Comparison of ENCODE assay signal across 16 cellular contexts in genomic region chr2:235850771-235851551, GRCh38.
A peak's percentile ranks its signal among the peaks of the same experiment; 100 is the strongest.
DNase-seq lines count a peak whose midpoint lies in the region; ATAC-seq and TF ChIP-seq lines count a peak whose summit lies in the region.
"Had no signal": no experiment of that assay in that cellular context is flagged by ENCODE, and none has a peak within 500 bp of the region (broad histone marks: within the 10 kb centered on the region; RNA-seq: fewer than 3 reads in every experiment).

No MANE protein-coding gene starts in this region.

- H3K9me3 ChIP-seq in neuronal stem cell (replicated peaks in 1 of 2; ENCODE audit: control insufficient read depth in 2 of 2, insufficient read depth in 1 of 2, low read depth in 1 of 2, low read length in 2 of 2): no peaks in the 10 kb centered on the region

- H3K18ac ChIP-seq in neuronal stem cell (ENCODE audit: low read length): peak overlapping the region; percentile 45

- no peak for TF ChIP-seq EP300 in Ishikawa (IDR thresholded peaks at IDR 0.05; ENCODE audit: borderline replicate concordance)

- peaks cover 10% of the 10 kb centered on the region for H3K27me3 Mint-ChIP-seq in GM23338 (ENCODE audit: insufficient read depth, low read depth, poor library complexity)

- peaks cover 47% of the 10 kb centered on the region for H3K4me1 Mint-ChIP-seq in GM23338

- no peaks in the 10 kb centered on the region for H3K9me2 ChIP-seq in GM23338 (ENCODE audit: insufficient read depth)

- H3K9me3 Mint-ChIP-seq in GM23338: no peaks in the 10 kb centered on the region
- H3K9me3 Mint-ChIP-seq: CD8-positive, alpha-beta T cell had no signal

- no peaks in the 10 kb centered on the region for H3K27me3 ChIP-seq in GM23338 (ENCODE audit: insufficient read depth)
- H3K27me3 ChIP-seq in neuronal stem cell (ENCODE audit: control insufficient read depth in 3 of 3, insufficient read depth in 3 of 3, low read depth in 1 of 3, low read length in 3 of 3): no peaks in the 10 kb centered on the region

- WGBS in neuronal stem cell (ENCODE audit: extremely low coverage in 2 of 2, insufficient read length in 2 of 2, insufficient replicate concordance in 1 of 2), 2 donors: no CpG with 5 or more reads among the region's 13 CpGs

- H3K27ac ChIP-seq in GM23338 (ENCODE audit: low read depth) (no peak overlapping the region), neuronal stem cell (replicated peaks; ENCODE audit: low read length) (no peak overlapping the region)
- H3K27ac ChIP-seq: GM23248, PC-9 had no signal

- TF ChIP-seq CTCF in GM23338 (conservative IDR thresholded peaks at IDR 0.05; ENCODE audit: low read depth in 2 of 2): no peak

- H3K36me3 ChIP-seq in GM23338 (ENCODE audit: insufficient read depth): no peaks in the 10 kb centered on the region
- no peaks in the 10 kb centered on the region for H3K36me3 ChIP-seq in neuronal stem cell (replicated peaks in 1 of 2; ENCODE audit: control insufficient read depth in 2 of 2, insufficient read depth in 2 of 2, low read length in 2 of 2)

- H4K20me1 ChIP-seq in GM23338 (replicated peaks; ENCODE audit: insufficient read depth): no peaks in the 10 kb centered on the region

- no peaks in the 10 kb centered on the region for H3F3A ChIP-seq in GM23338 (replicated peaks; ENCODE audit: low read depth)

- H3K4me2 ChIP-seq in GM23338 (no peak overlapping the region), neuronal stem cell (ENCODE audit: insufficient read depth, low read length, poor library complexity, severe bottlenecking) (no peak overlapping the region)
- H3K4me2 ChIP-seq: PC-9 had no signal

- no peak overlapping the region for H2AFZ ChIP-seq in GM23338
- no peak overlapping the region for H2AFZ ChIP-seq in neuronal stem cell (ENCODE audit: low read length)
- H2AFZ ChIP-seq: GM23248, PC-9 had no signal

- intact Hi-C loops in left cardiac atrium (cut with DNase I): no loop called here

- H2BK12ac ChIP-seq in neuronal stem cell (ENCODE audit: low read length): no peak overlapping the region

- H2BK15ac ChIP-seq in neuronal stem cell (ENCODE audit: low read length): no peak overlapping the region

- H3K14ac ChIP-seq in neuronal stem cell (ENCODE audit: low read length): no peak overlapping the region

- H4K91ac ChIP-seq in neuronal stem cell (ENCODE audit: low read depth, low read length, poor library complexity): no peak overlapping the region

- ATAC-seq in GM23338: peak; percentile 51
- no peak for ATAC-seq in left cardiac atrium
- ATAC-seq: CD8-positive, alpha-beta T cell; Right ventricle myocardium inferior had no signal

- no peak for TF ChIP-seq RAD21 in Ishikawa (IDR thresholded peaks at IDR 0.05; ENCODE audit: low read depth)

- H2AK5ac ChIP-seq in neuronal stem cell (ENCODE audit: low read depth, low read length): no peak overlapping the region

- H3K79me2 ChIP-seq in GM23338 (replicated peaks; ENCODE audit: insufficient read depth): no peaks in the 10 kb centered on the region

- H3K4ac ChIP-seq in neuronal stem cell (ENCODE audit: low read length): no peak overlapping the region

- no peak overlapping the region for H4K8ac ChIP-seq in neuronal stem cell (ENCODE audit: low read depth, low read length)

- no peak overlapping the region for H3K4me3 ChIP-seq in GM23338
- no peak overlapping the region for H3K4me3 ChIP-seq in neuronal stem cell (ENCODE audit: low read length in 2 of 2)
- H3K4me3 ChIP-seq: GM23248, PC-9 had no signal

- H3K79me1 ChIP-seq in neuronal stem cell (ENCODE audit: low read depth, low read length): peaks cover 4% of the 10 kb centered on the region

- no peak overlapping the region for H2BK5ac ChIP-seq in neuronal stem cell (ENCODE audit: low read length)

- H3K23ac ChIP-seq in neuronal stem cell (ENCODE audit: low read depth, low read length, poor library complexity): no peak overlapping the region

- no peak overlapping the region for H2BK120ac ChIP-seq in neuronal stem cell (ENCODE audit: low read depth, low read length)

- no peaks in the 10 kb centered on the region for H3K36me3 Mint-ChIP-seq in GM23338 (ENCODE audit: low read depth)
- H3K36me3 Mint-ChIP-seq: CD8-positive, alpha-beta T cell had no signal

- no peak overlapping the region for H3K27ac Mint-ChIP-seq in GM23338
- H3K27ac Mint-ChIP-seq: CD8-positive, alpha-beta T cell had no signal

- no peak overlapping the region for H3K4me3 Mint-ChIP-seq in GM23338
- H3K4me3 Mint-ChIP-seq: CD8-positive, alpha-beta T cell had no signal

- no peak overlapping the region for H3K9ac ChIP-seq in neuronal stem cell (ENCODE audit: low read depth, low read length, poor library complexity)
- H3K9ac ChIP-seq: GM23248 had no signal

- peaks cover 20% of the 10 kb centered on the region for H3K4me1 ChIP-seq in GM23338 (ENCODE audit: insufficient read depth)
- peaks cover 16 to 34% of the 10 kb centered on the region in 2 donors for H3K4me1 ChIP-seq in neuronal stem cell (ENCODE audit: control insufficient read depth in 2 of 2, insufficient read depth in 1 of 2, low read depth in 1 of 2, low read length in 2 of 2)

- DNase-seq in GM23338 (ENCODE audit: low spot score) (peak; percentile 35), iPS-NIHi7 (ENCODE audit: extremely low spot score) (peak; percentile 45), neuronal stem cell (ENCODE audit: low spot score) (no peak), dermis blood vessel endothelial cell (no peak), ACHN (no peak), left cardiac atrium (no peak)
- DNase-seq: CD8-positive, alpha-beta T cell; DMS79 treated with DMSO at 0.1 percent for 48 hours; GDM1; GM23248; Kasumi-1; NCI-H187 treated with DMSO at 0.1 percent for 48 hours; NCI-H774; PC-9 had no signal

- in situ Hi-C loops in ACHN (cut with HindIII; ENCODE audit: low pct_ligation_motif_present, low pct_unique_long_range_greater_than_20kb, low sequenced_read_pairs): no loop called here

TF ChIP-seq in Ishikawa, 13 proteins besides CTCF, POLR2A, EP300 and RAD21:
- no peak for TF ChIP-seq MAX (IDR thresholded peaks at IDR 0.05)
- peak; percentile 66 for TF ChIP-seq REST (IDR thresholded peaks at IDR 0.05; ENCODE audit: low read depth)

Comparison
In these comparisons a context has a peak if more than half of its experiments do, and no peak if none do; other contexts are left out.
1. DNase-seq: peak in GM23338 (single experiment) and iPS-NIHi7 (single experiment); none in neuronal stem cell (single experiment), dermis blood vessel endothelial cell (single experiment), ACHN (single experiment) and left cardiac atrium (single experiment).